1 cellular context compared by ENCODE assay signal in the genomic region with DNA sequence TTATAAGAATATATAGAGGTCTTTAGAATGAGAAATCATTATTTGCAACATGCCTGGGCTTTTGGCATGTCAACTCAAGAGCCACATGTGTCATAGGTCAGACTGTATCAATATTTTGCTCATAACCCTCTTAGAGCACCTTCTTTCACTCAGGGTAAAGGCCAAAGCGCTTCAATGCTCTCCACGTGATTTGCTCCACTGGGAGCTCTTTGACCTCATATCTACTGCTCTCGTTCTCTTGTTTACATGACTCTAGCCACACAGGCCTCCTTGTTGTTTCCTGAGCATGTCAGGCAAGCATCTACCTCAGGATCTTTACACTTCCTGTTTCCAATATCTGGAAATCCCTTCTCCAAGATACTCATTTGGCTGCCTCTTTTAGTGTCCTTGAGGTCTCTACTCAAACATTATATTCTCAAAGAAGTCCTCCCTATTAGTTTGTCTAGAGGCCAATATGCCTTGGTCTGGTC.
TF ChIP-seq lines count a peak whose summit lies in the region.

No MANE protein-coding gene starts in this region.

TF ChIP-seq in HepG2, 621 proteins besides CTCF, POLR2A, EP300 and RAD21 (continued from another document and continues in another):
- TF ChIP-seq, protein P1, sequence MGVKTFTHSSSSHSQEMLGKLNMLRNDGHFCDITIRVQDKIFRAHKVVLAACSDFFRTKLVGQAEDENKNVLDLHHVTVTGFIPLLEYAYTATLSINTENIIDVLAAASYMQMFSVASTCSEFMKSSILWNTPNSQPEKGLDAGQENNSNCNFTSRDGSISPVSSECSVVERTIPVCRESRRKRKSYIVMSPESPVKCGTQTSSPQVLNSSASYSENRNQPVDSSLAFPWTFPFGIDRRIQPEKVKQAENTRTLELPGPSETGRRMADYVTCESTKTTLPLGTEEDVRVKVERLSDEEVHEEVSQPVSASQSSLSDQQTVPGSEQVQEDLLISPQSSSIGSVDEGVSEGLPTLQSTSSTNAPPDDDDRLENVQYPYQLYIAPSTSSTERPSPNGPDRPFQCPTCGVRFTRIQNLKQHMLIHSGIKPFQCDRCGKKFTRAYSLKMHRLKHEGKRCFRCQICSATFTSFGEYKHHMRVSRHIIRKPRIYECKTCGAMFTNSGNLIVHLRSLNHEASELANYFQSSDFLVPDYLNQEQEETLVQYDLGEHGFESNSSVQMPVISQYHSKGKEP (CRISPR knock-in tag; IDR thresholded peaks at IDR 0.05): no peak; the same call in 1 of the 2 replicates
- TF ChIP-seq MLLT10 (CRISPR knock-in tag; IDR thresholded peaks at IDR 0.05): no peak
- TF ChIP-seq MIER2 (CRISPR knock-in tag; IDR thresholded peaks at IDR 0.05): peak; percentile 86; the same call in 1 of the 2 replicates
- TF ChIP-seq NFRKB (IDR thresholded peaks at IDR 0.05): no peak
- no peak for TF ChIP-seq SCMH1 (CRISPR knock-in tag; IDR thresholded peaks at IDR 0.05; ENCODE audit: borderline replicate concordance)
- peak; percentile 78 for TF ChIP-seq SP5 (CRISPR knock-in tag; IDR thresholded peaks at IDR 0.05; ENCODE audit: borderline replicate concordance, low read depth)
- TF ChIP-seq ZNF451 (CRISPR knock-in tag; IDR thresholded peaks at IDR 0.05): no peak
- no peak for TF ChIP-seq SYNCRIP (IDR thresholded peaks at IDR 0.05; ENCODE audit: insufficient read depth, low read depth, low read length)
- TF ChIP-seq, protein P2, sequence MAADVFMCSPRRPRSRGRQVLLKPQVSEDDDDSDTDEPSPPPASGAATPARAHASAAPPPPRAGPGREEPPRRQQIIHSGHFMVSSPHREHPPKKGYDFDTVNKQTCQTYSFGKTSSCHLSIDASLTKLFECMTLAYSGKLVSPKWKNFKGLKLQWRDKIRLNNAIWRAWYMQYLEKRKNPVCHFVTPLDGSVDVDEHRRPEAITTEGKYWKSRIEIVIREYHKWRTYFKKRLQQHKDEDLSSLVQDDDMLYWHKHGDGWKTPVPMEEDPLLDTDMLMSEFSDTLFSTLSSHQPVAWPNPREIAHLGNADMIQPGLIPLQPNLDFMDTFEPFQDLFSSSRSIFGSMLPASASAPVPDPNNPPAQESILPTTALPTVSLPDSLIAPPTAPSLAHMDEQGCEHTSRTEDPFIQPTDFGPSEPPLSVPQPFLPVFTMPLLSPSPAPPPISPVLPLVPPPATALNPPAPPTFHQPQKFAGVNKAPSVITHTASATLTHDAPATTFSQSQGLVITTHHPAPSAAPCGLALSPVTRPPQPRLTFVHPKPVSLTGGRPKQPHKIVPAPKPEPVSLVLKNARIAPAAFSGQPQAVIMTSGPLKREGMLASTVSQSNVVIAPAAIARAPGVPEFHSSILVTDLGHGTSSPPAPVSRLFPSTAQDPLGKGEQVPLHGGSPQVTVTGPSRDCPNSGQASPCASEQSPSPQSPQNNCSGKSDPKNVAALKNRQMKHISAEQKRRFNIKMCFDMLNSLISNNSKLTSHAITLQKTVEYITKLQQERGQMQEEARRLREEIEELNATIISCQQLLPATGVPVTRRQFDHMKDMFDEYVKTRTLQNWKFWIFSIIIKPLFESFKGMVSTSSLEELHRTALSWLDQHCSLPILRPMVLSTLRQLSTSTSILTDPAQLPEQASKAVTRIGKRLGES (CRISPR knock-in tag; IDR thresholded peaks at IDR 0.05; ENCODE audit: borderline replicate concordance): peak; percentile 89
- TF ChIP-seq ZNF20 (CRISPR knock-in tag; IDR thresholded peaks at IDR 0.05): no peak
- TF ChIP-seq ZNF558 (CRISPR knock-in tag; IDR thresholded peaks at IDR 0.05; ENCODE audit: borderline replicate concordance): no peak; the same call in 1 of the 2 replicates
- TF ChIP-seq ZFP62 (CRISPR knock-in tag; IDR thresholded peaks at IDR 0.05): no peak
- no peak for TF ChIP-seq ZNF615 (CRISPR knock-in tag; IDR thresholded peaks at IDR 0.05; ENCODE audit: borderline replicate concordance)
- TF ChIP-seq ZNF484 (CRISPR knock-in tag; IDR thresholded peaks at IDR 0.05; ENCODE audit: borderline replicate concordance, low read depth): no peak
- peak; percentile 88 for TF ChIP-seq KLF6 (CRISPR knock-in tag; IDR thresholded peaks at IDR 0.05)
- TF ChIP-seq ZBTB8A (CRISPR knock-in tag; IDR thresholded peaks at IDR 0.05; ENCODE audit: borderline replicate concordance, low read depth): no peak
- TF ChIP-seq, protein P3, sequence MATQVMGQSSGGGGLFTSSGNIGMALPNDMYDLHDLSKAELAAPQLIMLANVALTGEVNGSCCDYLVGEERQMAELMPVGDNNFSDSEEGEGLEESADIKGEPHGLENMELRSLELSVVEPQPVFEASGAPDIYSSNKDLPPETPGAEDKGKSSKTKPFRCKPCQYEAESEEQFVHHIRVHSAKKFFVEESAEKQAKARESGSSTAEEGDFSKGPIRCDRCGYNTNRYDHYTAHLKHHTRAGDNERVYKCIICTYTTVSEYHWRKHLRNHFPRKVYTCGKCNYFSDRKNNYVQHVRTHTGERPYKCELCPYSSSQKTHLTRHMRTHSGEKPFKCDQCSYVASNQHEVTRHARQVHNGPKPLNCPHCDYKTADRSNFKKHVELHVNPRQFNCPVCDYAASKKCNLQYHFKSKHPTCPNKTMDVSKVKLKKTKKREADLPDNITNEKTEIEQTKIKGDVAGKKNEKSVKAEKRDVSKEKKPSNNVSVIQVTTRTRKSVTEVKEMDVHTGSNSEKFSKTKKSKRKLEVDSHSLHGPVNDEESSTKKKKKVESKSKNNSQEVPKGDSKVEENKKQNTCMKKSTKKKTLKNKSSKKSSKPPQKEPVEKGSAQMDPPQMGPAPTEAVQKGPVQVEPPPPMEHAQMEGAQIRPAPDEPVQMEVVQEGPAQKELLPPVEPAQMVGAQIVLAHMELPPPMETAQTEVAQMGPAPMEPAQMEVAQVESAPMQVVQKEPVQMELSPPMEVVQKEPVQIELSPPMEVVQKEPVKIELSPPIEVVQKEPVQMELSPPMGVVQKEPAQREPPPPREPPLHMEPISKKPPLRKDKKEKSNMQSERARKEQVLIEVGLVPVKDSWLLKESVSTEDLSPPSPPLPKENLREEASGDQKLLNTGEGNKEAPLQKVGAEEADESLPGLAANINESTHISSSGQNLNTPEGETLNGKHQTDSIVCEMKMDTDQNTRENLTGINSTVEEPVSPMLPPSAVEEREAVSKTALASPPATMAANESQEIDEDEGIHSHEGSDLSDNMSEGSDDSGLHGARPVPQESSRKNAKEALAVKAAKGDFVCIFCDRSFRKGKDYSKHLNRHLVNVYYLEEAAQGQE (IDR thresholded peaks at IDR 0.05; ENCODE audit: borderline replicate concordance in 1 of 2, low read depth in 1 of 2, low read length in 2 of 2): peak in 1 of 2 experiments; percentile 80; a peak in 1 of 4 replicates
- no peak for TF ChIP-seq SNAI1 (CRISPR knock-in tag; IDR thresholded peaks at IDR 0.05; ENCODE audit: borderline replicate concordance)
- TF ChIP-seq, protein P4, sequence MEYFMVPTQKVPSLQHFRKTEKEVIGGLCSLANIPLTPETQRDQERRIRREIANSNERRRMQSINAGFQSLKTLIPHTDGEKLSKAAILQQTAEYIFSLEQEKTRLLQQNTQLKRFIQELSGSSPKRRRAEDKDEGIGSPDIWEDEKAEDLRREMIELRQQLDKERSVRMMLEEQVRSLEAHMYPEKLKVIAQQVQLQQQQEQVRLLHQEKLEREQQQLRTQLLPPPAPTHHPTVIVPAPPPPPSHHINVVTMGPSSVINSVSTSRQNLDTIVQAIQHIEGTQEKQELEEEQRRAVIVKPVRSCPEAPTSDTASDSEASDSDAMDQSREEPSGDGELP (IDR thresholded peaks at IDR 0.05; ENCODE audit: borderline replicate concordance, low read depth): peak; percentile 81; the same call in 1 of the 2 replicates
- no peak for TF ChIP-seq RFX1 (IDR thresholded peaks at IDR 0.05)
- TF ChIP-seq HNRNPLL (IDR thresholded peaks at IDR 0.05; ENCODE audit: low read depth, low read length, poor library complexity, severe bottlenecking): no peak
- no peak for TF ChIP-seq GZF1 (CRISPR knock-in tag; IDR thresholded peaks at IDR 0.05)
- no peak; the same call in 1 of the 2 replicates for TF ChIP-seq ZNF34 (CRISPR knock-in tag; IDR thresholded peaks at IDR 0.05; ENCODE audit: borderline replicate concordance)
- peak; percentile 78; the same call in 1 of the 2 replicates for TF ChIP-seq BRD4 (CRISPR knock-in tag; IDR thresholded peaks at IDR 0.05)
- TF ChIP-seq, protein P5, sequence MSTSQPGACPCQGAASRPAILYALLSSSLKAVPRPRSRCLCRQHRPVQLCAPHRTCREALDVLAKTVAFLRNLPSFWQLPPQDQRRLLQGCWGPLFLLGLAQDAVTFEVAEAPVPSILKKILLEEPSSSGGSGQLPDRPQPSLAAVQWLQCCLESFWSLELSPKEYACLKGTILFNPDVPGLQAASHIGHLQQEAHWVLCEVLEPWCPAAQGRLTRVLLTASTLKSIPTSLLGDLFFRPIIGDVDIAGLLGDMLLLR (CRISPR knock-in tag; IDR thresholded peaks at IDR 0.05): no peak
- TF ChIP-seq, protein P6, sequence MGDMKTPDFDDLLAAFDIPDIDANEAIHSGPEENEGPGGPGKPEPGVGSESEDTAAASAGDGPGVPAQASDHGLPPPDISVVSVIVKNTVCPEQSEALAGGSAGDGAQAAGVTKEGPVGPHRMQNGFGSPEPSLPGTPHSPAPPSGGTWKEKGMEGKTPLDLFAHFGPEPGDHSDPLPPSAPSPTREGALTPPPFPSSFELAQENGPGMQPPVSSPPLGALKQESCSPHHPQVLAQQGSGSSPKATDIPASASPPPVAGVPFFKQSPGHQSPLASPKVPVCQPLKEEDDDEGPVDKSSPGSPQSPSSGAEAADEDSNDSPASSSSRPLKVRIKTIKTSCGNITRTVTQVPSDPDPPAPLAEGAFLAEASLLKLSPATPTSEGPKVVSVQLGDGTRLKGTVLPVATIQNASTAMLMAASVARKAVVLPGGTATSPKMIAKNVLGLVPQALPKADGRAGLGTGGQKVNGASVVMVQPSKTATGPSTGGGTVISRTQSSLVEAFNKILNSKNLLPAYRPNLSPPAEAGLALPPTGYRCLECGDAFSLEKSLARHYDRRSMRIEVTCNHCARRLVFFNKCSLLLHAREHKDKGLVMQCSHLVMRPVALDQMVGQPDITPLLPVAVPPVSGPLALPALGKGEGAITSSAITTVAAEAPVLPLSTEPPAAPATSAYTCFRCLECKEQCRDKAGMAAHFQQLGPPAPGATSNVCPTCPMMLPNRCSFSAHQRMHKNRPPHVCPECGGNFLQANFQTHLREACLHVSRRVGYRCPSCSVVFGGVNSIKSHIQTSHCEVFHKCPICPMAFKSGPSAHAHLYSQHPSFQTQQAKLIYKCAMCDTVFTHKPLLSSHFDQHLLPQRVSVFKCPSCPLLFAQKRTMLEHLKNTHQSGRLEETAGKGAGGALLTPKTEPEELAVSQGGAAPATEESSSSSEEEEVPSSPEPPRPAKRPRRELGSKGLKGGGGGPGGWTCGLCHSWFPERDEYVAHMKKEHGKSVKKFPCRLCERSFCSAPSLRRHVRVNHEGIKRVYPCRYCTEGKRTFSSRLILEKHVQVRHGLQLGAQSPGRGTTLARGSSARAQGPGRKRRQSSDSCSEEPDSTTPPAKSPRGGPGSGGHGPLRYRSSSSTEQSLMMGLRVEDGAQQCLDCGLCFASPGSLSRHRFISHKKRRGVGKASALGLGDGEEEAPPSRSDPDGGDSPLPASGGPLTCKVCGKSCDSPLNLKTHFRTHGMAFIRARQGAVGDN (CRISPR knock-in tag; IDR thresholded peaks at IDR 0.05): no peak
- TF ChIP-seq SP140L (CRISPR knock-in tag; IDR thresholded peaks at IDR 0.05; ENCODE audit: borderline replicate concordance): peak; percentile 86; the same call in 1 of the 2 replicates
- no peak for TF ChIP-seq ZNF598 (CRISPR knock-in tag; IDR thresholded peaks at IDR 0.05; ENCODE audit: borderline replicate concordance)
- TF ChIP-seq, protein P7, sequence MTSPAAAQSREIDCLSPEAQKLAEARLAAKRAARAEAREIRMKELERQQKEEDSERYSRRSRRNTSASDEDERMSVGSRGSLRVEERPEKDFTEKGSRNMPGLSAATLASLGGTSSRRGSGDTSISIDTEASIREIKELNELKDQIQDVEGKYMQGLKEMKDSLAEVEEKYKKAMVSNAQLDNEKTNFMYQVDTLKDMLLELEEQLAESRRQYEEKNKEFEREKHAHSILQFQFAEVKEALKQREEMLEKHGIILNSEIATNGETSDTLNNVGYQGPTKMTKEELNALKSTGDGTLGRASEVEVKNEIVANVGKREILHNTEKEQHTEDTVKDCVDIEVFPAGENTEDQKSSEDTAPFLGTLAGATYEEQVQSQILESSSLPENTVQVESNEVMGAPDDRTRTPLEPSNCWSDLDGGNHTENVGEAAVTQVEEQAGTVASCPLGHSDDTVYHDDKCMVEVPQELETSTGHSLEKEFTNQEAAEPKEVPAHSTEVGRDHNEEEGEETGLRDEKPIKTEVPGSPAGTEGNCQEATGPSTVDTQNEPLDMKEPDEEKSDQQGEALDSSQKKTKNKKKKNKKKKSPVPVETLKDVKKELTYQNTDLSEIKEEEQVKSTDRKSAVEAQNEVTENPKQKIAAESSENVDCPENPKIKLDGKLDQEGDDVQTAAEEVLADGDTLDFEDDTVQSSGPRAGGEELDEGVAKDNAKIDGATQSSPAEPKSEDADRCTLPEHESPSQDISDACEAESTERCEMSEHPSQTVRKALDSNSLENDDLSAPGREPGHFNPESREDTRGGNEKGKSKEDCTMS (CRISPR knock-in tag; conservative IDR thresholded peaks at IDR 0.05): no peak
- TF ChIP-seq SAP130 (CRISPR knock-in tag; IDR thresholded peaks at IDR 0.05; ENCODE audit: low read depth): peak; percentile 96
- no peak for TF ChIP-seq ZNF672 (CRISPR knock-in tag; IDR thresholded peaks at IDR 0.05)
- no peak for TF ChIP-seq XBP1 (CRISPR knock-in tag; IDR thresholded peaks at IDR 0.05)
- TF ChIP-seq NKX3-1 (CRISPR knock-in tag; IDR thresholded peaks at IDR 0.05): peak; percentile 95
- no peak for TF ChIP-seq ZNF549 (CRISPR knock-in tag; IDR thresholded peaks at IDR 0.05)
- TF ChIP-seq ZNF670 (CRISPR knock-in tag; IDR thresholded peaks at IDR 0.05; ENCODE audit: borderline replicate concordance): peak; percentile 92
- TF ChIP-seq TP53 (CRISPR knock-in tag; conservative IDR thresholded peaks at IDR 0.05): peak; percentile 77; the same call in 1 of the 2 replicates
- no peak for TF ChIP-seq MBNL3 (CRISPR knock-in tag; conservative IDR thresholded peaks at IDR 0.05)
- TF ChIP-seq, protein P8, sequence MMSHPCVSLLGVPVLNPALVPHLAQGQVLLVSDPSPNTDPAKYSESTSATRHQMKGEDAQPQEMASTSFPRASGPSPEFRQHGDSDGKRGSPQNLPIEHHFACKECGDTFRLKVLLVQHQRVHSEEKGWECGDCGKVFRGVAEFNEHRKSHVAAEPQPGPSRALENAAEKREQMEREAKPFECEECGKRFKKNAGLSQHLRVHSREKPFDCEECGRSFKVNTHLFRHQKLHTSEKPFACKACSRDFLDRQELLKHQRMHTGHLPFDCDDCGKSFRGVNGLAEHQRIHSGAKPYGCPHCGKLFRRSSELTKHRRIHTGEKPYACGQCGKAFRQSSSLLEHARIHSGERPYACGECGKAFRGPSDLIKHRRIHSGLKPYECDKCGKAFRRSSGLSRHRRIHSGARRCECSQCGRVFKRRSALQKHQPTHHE (CRISPR knock-in tag; IDR thresholded peaks at IDR 0.05; ENCODE audit: borderline replicate concordance): peak; percentile 80; the same call in 1 of the 2 replicates
- no peak for TF ChIP-seq SRF (IDR thresholded peaks at IDR 0.05; ENCODE audit: low read depth, low read length)
- TF ChIP-seq ELF1 (CRISPR knock-in tag; IDR thresholded peaks at IDR 0.05): peak; percentile 87
- peak; percentile 65; the same call in 1 of the 2 replicates for TF ChIP-seq CCDC6 (CRISPR knock-in tag; IDR thresholded peaks at IDR 0.05)
- no peak for TF ChIP-seq ZNF790 (CRISPR knock-in tag; IDR thresholded peaks at IDR 0.05; ENCODE audit: borderline replicate concordance)
- TF ChIP-seq MAFK (conservative IDR thresholded peaks at IDR 0.05 in 1 of 2, IDR thresholded peaks at IDR 0.05 in 1 of 2; ENCODE audit: low read length in 2 of 2): peak in 1 of 2 experiments; percentile 15; a peak in 2 of 4 replicates
- TF ChIP-seq MTF2 (CRISPR knock-in tag; IDR thresholded peaks at IDR 0.05; ENCODE audit: borderline replicate concordance): no peak
- TF ChIP-seq TGIF2 (CRISPR knock-in tag; IDR thresholded peaks at IDR 0.05): no peak
- TF ChIP-seq ZNF446 (CRISPR knock-in tag; IDR thresholded peaks at IDR 0.05): no peak
- no peak for TF ChIP-seq IKZF1 (IDR thresholded peaks at IDR 0.05)
- TF ChIP-seq HMGA1 (CRISPR knock-in tag; conservative IDR thresholded peaks at IDR 0.05): no peak
- TF ChIP-seq ELF3 (CRISPR knock-in tag; IDR thresholded peaks at IDR 0.05): peak; percentile 99
